In the genomic region with DNA sequence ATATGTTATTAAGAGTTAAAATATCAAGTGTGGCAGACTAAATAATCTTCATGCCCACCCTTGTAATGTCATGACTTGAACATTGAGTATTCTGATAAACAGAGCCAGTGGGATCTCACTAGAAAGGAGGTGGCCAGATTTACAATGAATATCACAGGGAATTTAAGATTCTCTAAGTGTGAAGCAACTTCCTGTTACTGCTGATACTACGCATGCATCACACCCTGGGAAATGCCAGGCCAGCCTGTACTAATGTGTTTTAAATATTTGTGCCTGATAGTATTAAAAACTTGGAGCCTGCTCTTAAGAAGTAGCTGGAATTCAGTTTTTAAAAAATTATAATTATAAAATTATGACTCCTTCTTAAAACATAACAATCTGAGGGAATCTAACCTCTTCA, we compare ENCODE assay signal across 1 cellular context.
TF ChIP-seq lines count a peak whose summit lies in the region.

No MANE protein-coding gene starts in this region.

TF ChIP-seq in GM12878, 131 proteins besides CTCF, POLR2A, EP300 and RAD21 (continued from another document):
- TF ChIP-seq, protein P1, sequence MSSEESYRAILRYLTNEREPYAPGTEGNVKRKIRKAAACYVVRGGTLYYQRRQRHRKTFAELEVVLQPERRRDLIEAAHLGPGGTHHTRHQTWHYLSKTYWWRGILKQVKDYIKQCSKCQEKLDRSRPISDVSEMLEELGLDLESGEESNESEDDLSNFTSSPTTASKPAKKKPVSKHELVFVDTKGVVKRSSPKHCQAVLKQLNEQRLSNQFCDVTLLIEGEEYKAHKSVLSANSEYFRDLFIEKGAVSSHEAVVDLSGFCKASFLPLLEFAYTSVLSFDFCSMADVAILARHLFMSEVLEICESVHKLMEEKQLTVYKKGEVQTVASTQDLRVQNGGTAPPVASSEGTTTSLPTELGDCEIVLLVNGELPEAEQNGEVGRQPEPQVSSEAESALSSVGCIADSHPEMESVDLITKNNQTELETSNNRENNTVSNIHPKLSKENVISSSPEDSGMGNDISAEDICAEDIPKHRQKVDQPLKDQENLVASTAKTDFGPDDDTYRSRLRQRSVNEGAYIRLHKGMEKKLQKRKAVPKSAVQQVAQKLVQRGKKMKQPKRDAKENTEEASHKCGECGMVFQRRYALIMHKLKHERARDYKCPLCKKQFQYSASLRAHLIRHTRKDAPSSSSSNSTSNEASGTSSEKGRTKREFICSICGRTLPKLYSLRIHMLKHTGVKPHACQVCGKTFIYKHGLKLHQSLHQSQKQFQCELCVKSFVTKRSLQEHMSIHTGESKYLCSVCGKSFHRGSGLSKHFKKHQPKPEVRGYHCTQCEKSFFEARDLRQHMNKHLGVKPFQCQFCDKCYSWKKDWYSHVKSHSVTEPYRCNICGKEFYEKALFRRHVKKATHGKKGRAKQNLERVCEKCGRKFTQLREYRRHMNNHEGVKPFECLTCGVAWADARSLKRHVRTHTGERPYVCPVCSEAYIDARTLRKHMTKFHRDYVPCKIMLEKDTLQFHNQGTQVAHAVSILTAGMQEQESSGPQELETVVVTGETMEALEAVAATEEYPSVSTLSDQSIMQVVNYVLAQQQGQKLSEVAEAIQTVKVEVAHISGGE (CRISPR knock-in tag; IDR thresholded peaks at IDR 0.05): no peak
- TF ChIP-seq, protein P2, sequence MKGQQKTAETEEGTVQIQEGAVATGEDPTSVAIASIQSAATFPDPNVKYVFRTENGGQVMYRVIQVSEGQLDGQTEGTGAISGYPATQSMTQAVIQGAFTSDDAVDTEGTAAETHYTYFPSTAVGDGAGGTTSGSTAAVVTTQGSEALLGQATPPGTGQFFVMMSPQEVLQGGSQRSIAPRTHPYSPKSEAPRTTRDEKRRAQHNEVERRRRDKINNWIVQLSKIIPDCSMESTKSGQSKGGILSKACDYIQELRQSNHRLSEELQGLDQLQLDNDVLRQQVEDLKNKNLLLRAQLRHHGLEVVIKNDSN (IDR thresholded peaks at IDR 0.05; ENCODE audit: borderline replicate concordance, extremely low read length, insufficient read depth, low read depth, low read length): no peak
- no peak for TF ChIP-seq NR2F1 (conservative IDR thresholded peaks at IDR 0.05)
- no peak for TF ChIP-seq ZNF384 (IDR thresholded peaks at IDR 0.05; ENCODE audit: borderline replicate concordance, low read depth, low read length)
